Comparison of ENCODE assay signal across 14 cellular contexts in the genomic region with DNA sequence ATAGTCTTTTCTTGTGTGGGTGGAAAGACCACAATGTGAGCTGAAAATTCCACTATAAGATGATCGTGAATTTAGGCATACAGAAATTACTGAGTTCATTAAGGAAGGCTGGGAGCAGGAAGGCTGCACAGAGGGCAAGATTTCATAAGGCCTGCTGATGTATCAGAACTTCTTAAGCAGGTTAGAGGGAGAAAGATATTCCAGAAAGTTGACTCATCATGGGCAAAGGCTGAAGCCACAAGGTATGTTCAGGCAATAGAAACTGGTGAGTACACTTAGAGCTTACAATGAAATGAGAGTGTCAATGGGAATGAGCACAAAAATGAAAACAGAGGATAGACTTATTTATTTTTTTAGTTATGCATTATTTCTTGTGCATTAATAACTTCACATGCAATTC.
DNase-seq lines count a peak whose midpoint lies in the region; ATAC-seq and TF ChIP-seq lines count a peak whose summit lies in the region.
"Had no signal": no experiment of that assay in that cellular context is flagged by ENCODE, and none has a peak within 500 bp of the region (broad histone marks: within the 10 kb centered on the region; RNA-seq: fewer than 3 reads in every experiment).

No MANE protein-coding gene starts in this region.

- no peaks in the 10 kb centered on the region for H3K9me3 ChIP-seq in MM.1S (replicated peaks; ENCODE audit: insufficient read depth, low read length)
- H3K9me3 ChIP-seq in psoas muscle: no peaks in the 10 kb centered on the region

- no peaks in the 10 kb centered on the region for H4K20me1 ChIP-seq in MM.1S (ENCODE audit: insufficient read depth, low read length)

- H3K9me2 ChIP-seq in MM.1S (replicated peaks; ENCODE audit: insufficient read depth, low read length): no peaks in the 10 kb centered on the region

- H3K36me3 ChIP-seq in MM.1S (replicated peaks; ENCODE audit: insufficient read depth, low read length) (no peaks in the 10 kb centered on the region), psoas muscle (ENCODE audit: insufficient read depth in 1 of 2, low read depth in 1 of 2) (no peaks in the 10 kb centered on the region)

- H3K9ac ChIP-seq in MM.1S (ENCODE audit: low read length): no peak overlapping the region

- H3K27me3 ChIP-seq in MM.1S (replicated peaks; ENCODE audit: insufficient read depth, low read length): no peaks in the 10 kb centered on the region
- H3K27me3 ChIP-seq in psoas muscle (ENCODE audit: insufficient read depth in 3 of 3, low read length in 2 of 3): no peaks in the 10 kb centered on the region

- DNase-seq in M059J (ENCODE audit: low read depth) (peak; percentile 72), SW480 (ENCODE audit: low spot score) (peak; percentile 15), fibroblast of mammary gland (ENCODE audit: low read depth) (peak; percentile 7), HCEC 1CT (no peak), MM.1S (no peak), T-helper 9 cell (no peak), psoas muscle (no peak)
- DNase-seq: Caco-2, NCI-H1436, NCI-H2029, NCI-H2171 treated with DMSO at 0.1 percent for 48 hours, NCI-H510A, NCI-H82, SIG-M5 had no signal

- no peak for ATAC-seq in psoas muscle

- TF ChIP-seq CTCF in fibroblast of mammary gland (conservative IDR thresholded peaks at IDR 0.05; ENCODE audit: control insufficient read depth, insufficient read depth, low read depth, low read length) (no peak), MM.1S (IDR thresholded peaks at IDR 0.05; ENCODE audit: low read length) (no peak), psoas muscle (IDR thresholded peaks at IDR 0.05) (no peak)

- intact Hi-C loops in psoas muscle (cut with DNase I): loop anchor here in 1 of 2 donors (5.0 kb wide), 1 partner anchor 49 kb away; no protein-coding TSS in a partner anchor

- H3K4me3 ChIP-seq in fibroblast of mammary gland (ENCODE audit: control insufficient read depth, low read depth, low read length) (no peak overlapping the region), MM.1S (ENCODE audit: low read length) (no peak overlapping the region), psoas muscle (no peak overlapping the region)

- 77 to 87% (median 86%) methylated on average over 1 of the region's 1 CpG for WGBS in psoas muscle, 3 donors

- no peaks in the 10 kb centered on the region for H3K79me2 ChIP-seq in MM.1S (ENCODE audit: low read length)

- H3K27ac ChIP-seq in MM.1S (ENCODE audit: low read length) (no peak overlapping the region), psoas muscle (no peak overlapping the region)

- H3K4me2 ChIP-seq in MM.1S (ENCODE audit: low read depth, low read length): no peak overlapping the region

- H3F3A ChIP-seq in MM.1S (ENCODE audit: insufficient read depth, low read length): no peaks in the 10 kb centered on the region

- H3K4me1 ChIP-seq in MM.1S (ENCODE audit: low read length) (no peaks in the 10 kb centered on the region), psoas muscle (no peaks in the 10 kb centered on the region)
- H3K4me1 ChIP-seq: Caco-2 had no signal

- H2AFZ ChIP-seq in MM.1S (ENCODE audit: low read length): no peak overlapping the region

Comparison
In these comparisons a context has a peak if more than half of its experiments do, and no peak if none do; other contexts are left out.
1. DNase-seq: peak in M059J (single experiment), SW480 (single experiment) and fibroblast of mammary gland (single experiment); none in HCEC 1CT (single experiment), MM.1S (single experiment), T-helper 9 cell (single experiment) and psoas muscle (0 of 2).